8 cellular contexts compared by ENCODE assay signal in genomic region chr5:69189162-69190086, GRCh38. TPM values are rescaled to one million over a fixed set of nuclear protein-coding genes. Genes with fewer than 3 reads are reported as not detected.
DNase-seq lines count a peak whose midpoint lies in the region; ATAC-seq, FAIRE-seq and TF ChIP-seq lines count a peak whose summit lies in the region.

Gene CENPH (plus strand): TSS chr5:69189583. CDS start chr5:69189635, 52 bp downstream.

- TF ChIP-seq POLR2A in GM18951 (IDR thresholded peaks at IDR 0.05; ENCODE audit: extremely low read depth, insufficient read depth, insufficient read length) (peak; percentile 82), breast epithelium (IDR thresholded peaks at IDR 0.05) (no peak)

- peaks cover 21% of the 10 kb centered on the region for H3K36me3 ChIP-seq in WERI-Rb-1
- H3K36me3 ChIP-seq in breast epithelium = no peaks in the 10 kb centered on the region
- H3K36me3 ChIP-seq in small intestine (ENCODE audit: control insufficient read depth in 2 of 2, insufficient read depth in 2 of 2, low read length in 2 of 2) = no peaks in the 10 kb centered on the region

- H3K27ac ChIP-seq in WERI-Rb-1 = peak within 1 kb of the TSS; percentile 95
- peak within 1 kb of the TSS; percentile 83 to 93 for H3K27ac ChIP-seq in breast epithelium
- H3K27ac ChIP-seq in small intestine (ENCODE audit: low read depth in 1 of 2, low read length in 1 of 2) = peak within 1 kb of the TSS; percentile 6 to 83

- H3K27me3 ChIP-seq in WERI-Rb-1 (ENCODE audit: insufficient read depth, low read depth, severe bottlenecking) (no peaks in the 10 kb centered on the region), breast epithelium (no peaks in the 10 kb centered on the region), small intestine (ENCODE audit: control insufficient read depth in 2 of 2, insufficient read depth in 2 of 2, low read length in 2 of 2) (no peaks in the 10 kb centered on the region)

- no peak for FAIRE-seq in small intestine (lab: Jason Lieb, UNC)

- DNase-seq in AG08396 (ENCODE audit: low spot score) (peak; percentile 94), NCI-H2227 treated with DMSO at 0.1 percent for 48 hours (lab: John Stamatoyannopoulos, UW) (peak; percentile 86), WERI-Rb-1 (peak; percentile 90), breast epithelium (ENCODE audit: low spot score in 2 of 2) (peak; percentile 76 to 87), iPS-NIHi11 (ENCODE audit: low spot score) (peak; percentile 95), small intestine (peak; percentile 83)

- in situ Hi-C loops in GM18951 (cut with MboI; ENCODE audit: low sequenced_read_pairs, unreplicated experiment) = no loop called here

- peak; percentile 92 for ATAC-seq in HG03175 (IDR thresholded peaks at IDR 0.05; ENCODE audit: unreplicated experiment)

- H3K9me3 ChIP-seq in WERI-Rb-1 (ENCODE audit: severe bottlenecking) = no peaks in the 10 kb centered on the region
- H3K9me3 ChIP-seq in breast epithelium = no peaks in the 10 kb centered on the region
- no peaks in the 10 kb centered on the region for H3K9me3 ChIP-seq in small intestine (ENCODE audit: control insufficient read depth, low read depth)

- H3K4me1 ChIP-seq in breast epithelium = no peaks in the 10 kb centered on the region
- H3K4me1 ChIP-seq in small intestine (ENCODE audit: control insufficient read depth in 2 of 2, insufficient read depth in 1 of 2, low read depth in 1 of 2, low read length in 1 of 2) = peaks cover 1 to 3% of the 10 kb centered on the region in 2 donors

- H3K4me3 ChIP-seq in WERI-Rb-1 (ENCODE audit: low read depth, low read length) (peak within 1 kb of the TSS; percentile 83), breast epithelium (peak within 1 kb of the TSS; percentile 60 to 90 (median 88)), small intestine (ENCODE audit: low read depth in 1 of 2, low read length in 2 of 2) (peak within 1 kb of the TSS; percentile 64 to 66)

- intact Hi-C loops in breast epithelium (cut with DNase I; ENCODE audit: low total_unique reads) = no loop called here

- whole genome bisulfite sequencing in small intestine, 3 donors = 0% methylated on average over 55 of the region's 55 CpGs

- TF ChIP-seq CTCF in WERI-Rb-1 (IDR thresholded peaks at IDR 0.05; ENCODE audit: low read depth, low read length) (no peak), breast epithelium (IDR thresholded peaks at IDR 0.05) (no peak)

RNA-seq across cellular contexts. Expression of gene CENPH, which starts in this region (rescaled TPM):
- 1 to 10 TPM; 2.6 to 6.1 (median 2.9) TPM for total RNA-seq in breast epithelium
- 10 to 100 TPM in 1 of 3 donors, 1 to 10 TPM in 2; 2.5 to 13.0 (median 4.6) TPM for polyA plus RNA-seq in small intestine

Comparison
In these comparisons a context has a peak if more than half of its experiments do, and no peak if none do; other contexts are left out.
1. Peak in every context shown above with its lines: DNase-seq, ATAC-seq, H3K4me3 ChIP-seq and H3K27ac ChIP-seq.
2. H3K27ac ChIP-seq: peak in every context shown above with its lines; median percentile 95 in WERI-Rb-1; 88 in breast epithelium; 44 in small intestine.